In genomic region chr20:62791301-62792181, GRCh38 we compare ENCODE assay signal across 8 cellular contexts. TPM values are rescaled to one million over a fixed set of nuclear protein-coding genes. Genes with fewer than 3 reads are reported as not detected.
DNase-seq lines count a peak whose midpoint lies in the region; ATAC-seq and TF ChIP-seq lines count a peak whose summit lies in the region.

No MANE protein-coding gene starts in this region.

- TF ChIP-seq CTCF in activated CD8-positive, alpha-beta T cell treated with anti-CD3 and anti-CD28 coated beads for 36 hours (IDR thresholded peaks at IDR 0.05): peak; percentile 94

- H3K18ac ChIP-seq in mesendoderm (ENCODE audit: low read length): no peak overlapping the region

- no peak overlapping the region for H2AK5ac ChIP-seq in mesendoderm (ENCODE audit: low read length)

- no peaks in the 10 kb centered on the region for H3K36me3 ChIP-seq in mesendoderm (ENCODE audit: control insufficient read depth, insufficient read depth, low read length)

- no peaks in the 10 kb centered on the region for H3K79me1 ChIP-seq in mesendoderm (ENCODE audit: low read length)

- H2BK5ac ChIP-seq in mesendoderm (ENCODE audit: low read length): no peak overlapping the region

- no peak overlapping the region for H4K5ac ChIP-seq in mesendoderm (ENCODE audit: low read length)

- peaks cover 2% of the 10 kb centered on the region for H3K4me1 ChIP-seq in mesendoderm (ENCODE audit: control insufficient read depth, low read depth, low read length)

- H3K4me3 Mint-ChIP-seq in activated CD8-positive, alpha-beta T cell treated with anti-CD3 and anti-CD28 coated beads for 36 hours: no peak overlapping the region
- peak overlapping the region in 1 of 2 donors; percentile 55 for H3K4me3 Mint-ChIP-seq in effector memory CD8-positive, alpha-beta T cell

- no peak overlapping the region for H3K27ac Mint-ChIP-seq in activated CD8-positive, alpha-beta T cell treated with anti-CD3 and anti-CD28 coated beads for 36 hours
- H3K27ac Mint-ChIP-seq in effector memory CD8-positive, alpha-beta T cell: peak overlapping the region; percentile 20 to 87

- H3K27me3 Mint-ChIP-seq in activated CD8-positive, alpha-beta T cell treated with anti-CD3 and anti-CD28 coated beads for 36 hours: no peaks in the 10 kb centered on the region
- H3K27me3 Mint-ChIP-seq in effector memory CD8-positive, alpha-beta T cell: no peaks in the 10 kb centered on the region

- H3K4me3 ChIP-seq in mesendoderm (ENCODE audit: low read length): no peak overlapping the region

- no peak overlapping the region for H2BK15ac ChIP-seq in mesendoderm (replicated peaks; ENCODE audit: low read depth)

- H3K36me3 Mint-ChIP-seq in activated CD8-positive, alpha-beta T cell treated with anti-CD3 and anti-CD28 coated beads for 36 hours (ENCODE audit: low read depth): no peaks in the 10 kb centered on the region
- H3K36me3 Mint-ChIP-seq in effector memory CD8-positive, alpha-beta T cell (ENCODE audit: insufficient read depth): peaks cover 31% of the 10 kb centered on the region

- H3K79me2 ChIP-seq in mesendoderm (ENCODE audit: control insufficient read depth, insufficient read depth, low read length): no peaks in the 10 kb centered on the region

- no peaks in the 10 kb centered on the region for H3K9me3 Mint-ChIP-seq in activated CD8-positive, alpha-beta T cell treated with anti-CD3 and anti-CD28 coated beads for 36 hours
- no peaks in the 10 kb centered on the region for H3K9me3 Mint-ChIP-seq in effector memory CD8-positive, alpha-beta T cell

- no peak overlapping the region for H4K8ac ChIP-seq in mesendoderm (ENCODE audit: low read depth, low read length)

- H3K9ac ChIP-seq in mesendoderm (ENCODE audit: low read length): peak overlapping the region; percentile 40

- no peak overlapping the region for H3K23ac ChIP-seq in mesendoderm (ENCODE audit: low read length)

- H3K27me3 ChIP-seq in mesendoderm (ENCODE audit: insufficient read depth, low read length, poor library complexity): no peaks in the 10 kb centered on the region

- H3K4me2 ChIP-seq in mesendoderm (ENCODE audit: low read length): peak overlapping the region; percentile 36

- DNase-seq in COLO668 (lab: John Stamatoyannopoulos, UW; ENCODE audit: unreplicated experiment): peak; percentile 80
- DNase-seq in HuH-7 (ENCODE audit: low spot score): peak; percentile 98
- peak; percentile 83 to 93 for DNase-seq in NOMO-1 (lab: John Stamatoyannopoulos, UW; ENCODE audit: unreplicated experiment in 2 of 2)
- peak; percentile 88 for DNase-seq in activated CD8-positive, alpha-beta T cell treated with anti-CD3 and anti-CD28 coated beads for 36 hours
- peak; percentile 50 to 62 (median 57) for DNase-seq in effector memory CD8-positive, alpha-beta T cell
- DNase-seq in mesendoderm: peak; percentile 95
- peak; percentile 53 for DNase-seq in stimulated activated CD8-positive, alpha-beta memory T cell treated with anti-CD3 and anti-CD28 coated beads, Interleukin-4, amount 100 ng/mL, for 24 hours (ENCODE audit: low read depth)

- H3K4ac ChIP-seq in mesendoderm (ENCODE audit: low read depth, low read length): no peak overlapping the region

- peaks cover 28% of the 10 kb centered on the region for H3K4me1 Mint-ChIP-seq in activated CD8-positive, alpha-beta T cell treated with anti-CD3 and anti-CD28 coated beads for 36 hours (ENCODE audit: low read depth)
- H3K4me1 Mint-ChIP-seq in effector memory CD8-positive, alpha-beta T cell (ENCODE audit: low read depth in 2 of 2): peaks cover 10 to 24% of the 10 kb centered on the region in 2 donors

- H3K27ac ChIP-seq in mesendoderm (ENCODE audit: low read depth, low read length): no peak overlapping the region

- peak; percentile 25 for ATAC-seq in activated CD8-positive, alpha-beta T cell treated with anti-CD3 and anti-CD28 coated beads for 36 hours
- ATAC-seq in effector memory CD8-positive, alpha-beta T cell (replicated peaks): no peak
- ATAC-seq in GM18867 (IDR thresholded peaks at IDR 0.05; ENCODE audit: unreplicated experiment): no peak

- intact Hi-C loops in activated CD8-positive, alpha-beta T cell treated with anti-CD3 and anti-CD28 coated beads for 36 hours (cut with micrococcal nuclease): loop anchor here (5.0 to 10.0 kb wide), 2 partner anchors 137 to 289 kb away; no protein-coding TSS in a partner anchor

- CTCF ChIA-PET in activated CD8-positive, alpha-beta T cell treated with anti-CD3 and anti-CD28 coated beads for 36 hours (lab: Charles Lee): interaction anchor here (0.6 to 3.4 kb wide), 39 partner anchors 9 to 555 kb away, joined by 3 to 19 read pairs (median 4); partner anchors contain the start of gene SLCO4A1

- POLR2A ChIA-PET in activated CD8-positive, alpha-beta T cell treated with anti-CD3 and anti-CD28 coated beads for 36 hours (lab: Charles Lee): interaction anchor here (1.3 to 1.6 kb wide), 3 partner anchors 122 to 148 kb away, joined by 4 read pairs; no protein-coding TSS in a partner anchor

- no CpG with 5 or more reads among the region's 23 CpGs for WGBS in mesendoderm (ENCODE audit: extremely low coverage, insufficient coverage, low lambda C conversion rate)

- peak overlapping the region; percentile 74 for H3K56ac ChIP-seq in mesendoderm (ENCODE audit: low read length)

- H2BK120ac ChIP-seq in mesendoderm (ENCODE audit: low read depth, low read length): no peak overlapping the region

RNA-seq across cellular contexts. Expression of gene MRGBP, which starts 4.7 kb away (rescaled TPM):
- total RNA-seq in activated CD8-positive, alpha-beta T cell treated with anti-CD3 and anti-CD28 coated beads for 36 hours: 10 to 100 TPM; 18.5 to 18.9 TPM
- 13.3 TPM for polyA plus RNA-seq in mesendoderm (2013, experiment 1 of 2)
- 13.2 TPM for polyA plus RNA-seq in mesendoderm (2013, experiment 2 of 2)

RNA-seq across cellular contexts. Expression of gene OGFR, which starts 13.1 kb away (rescaled TPM):
- total RNA-seq in activated CD8-positive, alpha-beta T cell treated with anti-CD3 and anti-CD28 coated beads for 36 hours: 10 to 100 TPM; 53.6 to 55.2 TPM
- polyA plus RNA-seq in mesendoderm (2013, experiment 1 of 2): 11.3 TPM
- 11.4 TPM for polyA plus RNA-seq in mesendoderm (2013, experiment 2 of 2)

RNA-seq across cellular contexts. Expression of gene COL9A3, which starts 25.3 kb away (rescaled TPM):
- total RNA-seq in activated CD8-positive, alpha-beta T cell treated with anti-CD3 and anti-CD28 coated beads for 36 hours: not detected
- polyA plus RNA-seq in mesendoderm (2013, experiment 1 of 2): 45.6 TPM
- polyA plus RNA-seq in mesendoderm (2013, experiment 2 of 2): 45.1 TPM
